ENCODE assay signal across 11 cellular contexts in the genomic region with DNA sequence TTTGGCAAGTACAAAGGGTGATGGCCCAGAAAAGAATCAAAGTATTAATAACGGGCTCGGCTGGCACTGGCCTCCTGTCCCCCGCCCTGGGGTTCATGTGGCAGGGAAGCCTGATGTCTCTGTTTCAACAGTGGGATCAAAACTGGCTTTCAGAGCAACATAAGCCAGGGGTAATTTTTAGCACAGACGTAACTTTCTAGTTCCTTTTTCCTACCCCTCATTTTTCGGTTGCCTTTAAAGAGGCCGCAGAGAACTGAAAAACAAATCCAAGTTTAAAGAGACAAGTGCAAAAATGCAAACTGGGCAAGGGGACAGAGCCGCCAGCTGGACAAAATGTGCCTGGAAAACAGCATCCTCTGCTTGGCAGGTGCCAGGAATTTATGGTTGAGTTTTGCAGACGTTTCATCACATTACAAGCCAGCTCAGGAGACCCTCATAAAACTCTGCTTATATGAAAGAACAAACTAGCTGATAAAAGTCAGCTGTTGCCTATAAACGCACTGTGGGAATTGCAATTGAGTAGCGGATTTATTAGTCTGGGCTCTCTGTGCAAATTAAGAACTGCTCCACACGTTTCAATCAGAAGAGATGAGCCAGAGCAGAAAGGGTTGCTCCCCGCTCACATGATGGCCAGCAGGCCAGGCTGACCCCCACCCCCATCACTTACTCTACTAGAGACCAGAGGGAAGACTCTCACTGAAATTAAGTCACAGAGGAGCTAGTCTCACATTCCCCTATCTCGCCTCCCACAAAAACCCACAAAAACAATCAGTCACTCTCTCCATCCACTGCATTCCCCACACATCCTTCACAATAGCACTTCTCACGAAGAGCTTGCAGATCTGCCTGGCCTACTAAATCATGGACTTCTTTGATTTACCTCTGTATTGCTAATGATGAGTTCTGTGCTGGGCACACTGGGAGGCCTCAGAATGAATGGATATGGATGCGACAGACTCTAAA. TPM values are rescaled to one million over a fixed set of nuclear protein-coding genes. Genes with fewer than 3 reads are reported as not detected.
DNase-seq lines count a peak whose midpoint lies in the region; ATAC-seq and TF ChIP-seq lines count a peak whose summit lies in the region.
"Had no signal": no experiment of that assay in that cellular context is flagged by ENCODE, and none has a peak within 500 bp of the region (broad histone marks: within the 10 kb centered on the region; RNA-seq: fewer than 3 reads in every experiment).

No MANE protein-coding gene starts in this region.

- peak; percentile 46 for ATAC-seq in HG03521 (IDR thresholded peaks at IDR 0.05; ENCODE audit: unreplicated experiment)
- no peak for ATAC-seq in GM18873 (IDR thresholded peaks at IDR 0.05; ENCODE audit: low FRiP score, unreplicated experiment)
- ATAC-seq in GM18520 (IDR thresholded peaks at IDR 0.05; ENCODE audit: unreplicated experiment), result no peak
- ATAC-seq: Panc1 had no signal

- H3K4me3 ChIP-seq in duodenal mucosa (ENCODE audit: low read depth in 1 of 2, low read length in 2 of 2), result no peak overlapping the region
- H3K4me3 ChIP-seq: stomach had no signal

- DNase-seq in superior temporal gyrus (ENCODE audit: extremely low spot score) (peak; percentile 22), NCI-H524 (lab: John Stamatoyannopoulos, UW) (no peak)
- no peak for DNase-seq in activated naive CD4-positive, alpha-beta T cell treated with anti-CD3 and anti-CD28 coated beads for 36 hours
- DNase-seq: KG1, stomach had no signal

- no peaks in the 10 kb centered on the region for H3K36me3 ChIP-seq in duodenal mucosa (ENCODE audit: control insufficient read depth in 1 of 2, insufficient read depth in 2 of 2, low read length in 2 of 2)

- H3K27me3 ChIP-seq in duodenal mucosa (ENCODE audit: control insufficient read depth in 1 of 2, insufficient read depth in 2 of 2, low read length in 2 of 2), result no peaks in the 10 kb centered on the region

- H3K9me3 ChIP-seq in duodenal mucosa (ENCODE audit: control insufficient read depth in 1 of 2, low read length in 2 of 2), result no peaks in the 10 kb centered on the region
- H3K9me3 ChIP-seq: stomach had no signal

- peak; percentile 31 for TF ChIP-seq POLR2A in GM18526 (IDR thresholded peaks at IDR 0.05; ENCODE audit: extremely low read depth, insufficient read length)

- H3K27ac ChIP-seq in duodenal mucosa (ENCODE audit: low read depth, low read length), result peak overlapping the region; percentile 1

- no peak overlapping the region for H3K4me3 Mint-ChIP-seq in activated naive CD4-positive, alpha-beta T cell treated with anti-CD3 and anti-CD28 coated beads for 36 hours

- no peaks in the 10 kb centered on the region for H3K9me3 Mint-ChIP-seq in activated naive CD4-positive, alpha-beta T cell treated with anti-CD3 and anti-CD28 coated beads for 36 hours

- H3K9ac ChIP-seq in duodenal mucosa (ENCODE audit: low read depth in 1 of 2, low read length in 2 of 2), result peak overlapping the region in 1 of 2 donors; percentile 19

- peaks cover 5% of the 10 kb centered on the region for H3K36me3 Mint-ChIP-seq in activated naive CD4-positive, alpha-beta T cell treated with anti-CD3 and anti-CD28 coated beads for 36 hours (ENCODE audit: low read depth)

- no peak overlapping the region for H3K27ac Mint-ChIP-seq in activated naive CD4-positive, alpha-beta T cell treated with anti-CD3 and anti-CD28 coated beads for 36 hours

- H3K4me1 Mint-ChIP-seq in activated naive CD4-positive, alpha-beta T cell treated with anti-CD3 and anti-CD28 coated beads for 36 hours (ENCODE audit: low read depth), result peaks cover 20% of the 10 kb centered on the region

- intact Hi-C loops in activated naive CD4-positive, alpha-beta T cell treated with anti-CD3 and anti-CD28 coated beads for 36 hours (cut with micrococcal nuclease), result no loop called here

- H3K4me1 ChIP-seq in duodenal mucosa (ENCODE audit: control insufficient read depth in 1 of 2, insufficient read depth in 2 of 2, low read length in 2 of 2), result peaks cover 7 to 10% of the 10 kb centered on the region in 2 donors

- H3K27me3 Mint-ChIP-seq in activated naive CD4-positive, alpha-beta T cell treated with anti-CD3 and anti-CD28 coated beads for 36 hours (ENCODE audit: low read depth), result no peaks in the 10 kb centered on the region

- CTCF ChIA-PET in activated naive CD4-positive, alpha-beta T cell treated with anti-CD3 and anti-CD28 coated beads for 36 hours (lab: Charles Lee), result interaction anchor here (0.9 to 1.6 kb wide), 2 partner anchors 9 to 189 kb away, joined by 3 to 4 read pairs; no protein-coding TSS in a partner anchor

RNA-seq across cellular contexts. Expression of a gene that starts 15.8 kb away (rescaled TPM):
- 10 to 100 TPM; 73.6 to 78.6 TPM for total RNA-seq in activated naive CD4-positive, alpha-beta T cell treated with anti-CD3 and anti-CD28 coated beads for 36 hours

RNA-seq across cellular contexts. Expression of a gene that starts 41.9 kb away (rescaled TPM):
- total RNA-seq in activated naive CD4-positive, alpha-beta T cell treated with anti-CD3 and anti-CD28 coated beads for 36 hours, result not detected
